Comparison of ENCODE assay signal across 23 cellular contexts in the genomic region with DNA sequence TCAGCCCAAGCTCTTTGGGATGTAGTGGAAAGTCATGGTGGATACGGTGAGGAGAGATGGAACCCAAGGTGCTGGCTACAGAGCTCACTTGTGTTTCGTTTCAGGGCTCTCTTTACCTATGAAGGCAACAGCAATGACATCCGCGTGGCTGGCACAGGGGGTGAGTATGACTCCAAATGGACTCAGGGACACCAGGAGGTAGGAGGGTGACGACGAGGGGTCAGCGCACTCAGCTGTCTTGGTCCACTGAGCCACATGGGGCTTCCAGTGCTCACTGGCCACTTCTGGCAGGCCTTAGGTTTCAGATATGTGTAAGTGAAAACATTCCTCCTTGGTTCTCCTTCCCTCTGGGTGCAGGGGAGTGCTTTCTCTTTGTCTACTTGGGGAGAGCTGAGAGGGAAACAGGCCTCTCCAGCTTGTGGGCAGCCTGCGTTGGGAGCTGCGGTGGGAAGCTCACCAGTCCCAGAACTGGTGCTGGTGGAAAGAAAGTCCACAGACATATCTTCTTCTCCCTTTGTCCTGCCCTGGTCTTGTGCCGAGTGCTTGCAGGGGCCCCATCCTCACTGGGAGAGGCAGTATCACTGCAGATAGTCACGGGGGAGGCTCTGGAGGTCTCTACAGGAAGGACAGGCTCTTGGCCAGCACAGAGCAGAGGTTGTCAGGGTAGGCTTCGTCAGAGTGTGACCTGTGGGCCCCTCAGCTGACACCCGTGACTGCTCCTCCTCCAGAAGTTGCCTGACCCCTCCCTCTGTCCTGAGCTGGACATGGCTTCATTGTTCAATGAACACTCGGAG. TPM values are rescaled to one million over a fixed set of nuclear protein-coding genes. Genes with fewer than 3 reads are reported as not detected.
A peak's percentile ranks its signal among the peaks of the same experiment; 100 is the strongest.
DNase-seq lines count a peak whose midpoint lies in the region; ATAC-seq and TF ChIP-seq lines count a peak whose summit lies in the region.
"Had no signal": no experiment of that assay in that cellular context is flagged by ENCODE, and none has a peak within 500 bp of the region (broad histone marks: within the 10 kb centered on the region; RNA-seq: fewer than 3 reads in every experiment).

No MANE protein-coding gene starts in this region.

- no peaks in the 10 kb centered on the region for H3K9me3 Mint-ChIP-seq in activated CD4-positive, alpha-beta T cell treated with anti-CD3 and anti-CD28 coated beads, Interleukin-2, amount 10 ng/mL, durations not matched to agents 7 days and 5 days
- no peaks in the 10 kb centered on the region for H3K9me3 Mint-ChIP-seq in stimulated activated effector memory CD8-positive, alpha-beta T cell treated with anti-CD3 and anti-CD28 coated beads, Interleukin-12 subunit alpha, Interleukin-12 subunit beta, amount 100 ng/mL, for 72 hours
- H3K9me3 Mint-ChIP-seq: T-helper 2 cell treated with Interferon-gamma antibody and Interleukin-4, amounts not matched to agents 5 μg/mL and 100 μg/mL, for 36 hours had no signal

- H3K27ac Mint-ChIP-seq in activated CD4-positive, alpha-beta T cell treated with anti-CD3 and anti-CD28 coated beads, Interleukin-2, amount 10 ng/mL, durations not matched to agents 7 days and 5 days: peak overlapping the region; percentile 75
- peak overlapping the region; percentile 77 for H3K27ac Mint-ChIP-seq in stimulated activated effector memory CD8-positive, alpha-beta T cell treated with anti-CD3 and anti-CD28 coated beads, Interleukin-12 subunit alpha, Interleukin-12 subunit beta, amount 100 ng/mL, for 72 hours
- H3K27ac Mint-ChIP-seq: T-helper 2 cell treated with Interferon-gamma antibody and Interleukin-4, amounts not matched to agents 5 μg/mL and 100 μg/mL, for 36 hours had no signal

- peaks cover 8 to 18% of the 10 kb centered on the region in 2 donors for H3K4me1 ChIP-seq in esophagus (ENCODE audit: control insufficient read depth in 2 of 2, insufficient read depth in 2 of 2, low read length in 1 of 2)

- no peak for ATAC-seq in stimulated activated effector memory CD8-positive, alpha-beta T cell treated with anti-CD3 and anti-CD28 coated beads, Interleukin-12 subunit alpha, Interleukin-12 subunit beta, amount 100 ng/mL, for 72 hours
- no peak for ATAC-seq in GM18520 (IDR thresholded peaks at IDR 0.05; ENCODE audit: unreplicated experiment)
- ATAC-seq: left cardiac atrium had no signal

- CTCF ChIA-PET in activated CD4-positive, alpha-beta T cell treated with anti-CD3 and anti-CD28 coated beads, Interleukin-2, amount 10 ng/mL, durations not matched to agents 7 days and 5 days (lab: Charles Lee): interaction anchor here (0.6 to 1.3 kb wide), 4 partner anchors 10 to 31 kb away, joined by 3 to 7 read pairs (median 4); no protein-coding TSS in a partner anchor
- CTCF ChIA-PET in RWPE1 (lab: Yijun Ruan, JAX): no interaction called here

- H3K4me3 ChIP-seq in esophagus (ENCODE audit: low read depth in 1 of 2, low read length in 2 of 2): no peak overlapping the region
- H3K4me3 ChIP-seq: breast epithelium, thoracic aorta had no signal

- H3K4me3 Mint-ChIP-seq in activated CD4-positive, alpha-beta T cell treated with anti-CD3 and anti-CD28 coated beads, Interleukin-2, amount 10 ng/mL, durations not matched to agents 7 days and 5 days: no peak overlapping the region
- no peak overlapping the region for H3K4me3 Mint-ChIP-seq in stimulated activated effector memory CD8-positive, alpha-beta T cell treated with anti-CD3 and anti-CD28 coated beads, Interleukin-12 subunit alpha, Interleukin-12 subunit beta, amount 100 ng/mL, for 72 hours
- H3K4me3 Mint-ChIP-seq: T-helper 2 cell treated with Interferon-gamma antibody and Interleukin-4, amounts not matched to agents 5 μg/mL and 100 μg/mL, for 36 hours had no signal

- H3K4me1 Mint-ChIP-seq in activated CD4-positive, alpha-beta T cell treated with anti-CD3 and anti-CD28 coated beads, Interleukin-2, amount 10 ng/mL, durations not matched to agents 7 days and 5 days: peaks cover 64% of the 10 kb centered on the region
- peaks cover 54% of the 10 kb centered on the region for H3K4me1 Mint-ChIP-seq in stimulated activated effector memory CD8-positive, alpha-beta T cell treated with anti-CD3 and anti-CD28 coated beads, Interleukin-12 subunit alpha, Interleukin-12 subunit beta, amount 100 ng/mL, for 72 hours

- H3K36me3 ChIP-seq in esophagus (ENCODE audit: control insufficient read depth in 2 of 2, insufficient read depth in 2 of 2, low read length in 1 of 2): peaks cover 23 to 28% of the 10 kb centered on the region in 2 donors
- H3K36me3 ChIP-seq: breast epithelium had no signal

- POLR2A ChIA-PET in activated CD4-positive, alpha-beta T cell treated with anti-CD3 and anti-CD28 coated beads, Interleukin-2, amount 10 ng/mL, durations not matched to agents 7 days and 5 days (lab: Charles Lee): no interaction called here
- POLR2A ChIA-PET in RWPE1 (lab: Yijun Ruan, JAX; ENCODE audit: low non-redundant PET): no interaction called here

- H3K9me3 ChIP-seq in esophagus (ENCODE audit: control insufficient read depth in 2 of 2, insufficient read depth in 1 of 2, low read depth in 1 of 2, low read length in 1 of 2): no peaks in the 10 kb centered on the region
- H3K9me3 ChIP-seq: breast epithelium, thoracic aorta had no signal

- H3K27me3 ChIP-seq in esophagus (ENCODE audit: control insufficient read depth in 1 of 2, insufficient read depth in 2 of 2, low read length in 2 of 2): no peaks in the 10 kb centered on the region
- H3K27me3 ChIP-seq: breast epithelium had no signal

- TF ChIP-seq CTCF in RWPE1 (conservative IDR thresholded peaks at IDR 0.05; ENCODE audit: low read depth): no peak

- no peak for DNase-seq in activated CD4-positive, alpha-beta T cell treated with anti-CD3 and anti-CD28 coated beads, Interleukin-2, amount 10 ng/mL, durations not matched to agents 7 days and 5 days
- DNase-seq in activated CD4-positive, alpha-beta T cell treated with anti-CD3 and anti-CD28 coated beads for 4 hours: no peak
- no peak for DNase-seq in RWPE1 (ENCODE audit: low spot score)
- DNase-seq in stimulated activated effector memory CD8-positive, alpha-beta T cell treated with anti-CD3 and anti-CD28 coated beads, Interleukin-12 subunit alpha, Interleukin-12 subunit beta, amount 100 ng/mL, for 72 hours (ENCODE audit: low spot score in 2 of 2): no peak
- no peak for DNase-seq in ACHN
- DNase-seq in iPS-NIHi11 (ENCODE audit: low spot score): no peak
- DNase-seq: activated CD4-positive, alpha-beta T cell treated with anti-CD3 and anti-CD28 coated beads, Interleukin-2, amount 50 U/mL, for 1 hour; activated gamma-delta T cell treated with Interleukin-2 at 50 U/mL for 16 hours; effector memory CD4-positive, alpha-beta T cell; EL; hypothalamus; Kasumi-1; left cardiac atrium; NCI-H1436; NK-92 treated with Interleukin-12 subunit alpha and Interleukin-12 subunit beta, amount 100 ng/mL, for 24 hours had no signal

- H3K27me3 Mint-ChIP-seq in activated CD4-positive, alpha-beta T cell treated with anti-CD3 and anti-CD28 coated beads, Interleukin-2, amount 10 ng/mL, durations not matched to agents 7 days and 5 days: no peaks in the 10 kb centered on the region

- peaks cover 67% of the 10 kb centered on the region for H3K36me3 Mint-ChIP-seq in activated CD4-positive, alpha-beta T cell treated with anti-CD3 and anti-CD28 coated beads, Interleukin-2, amount 10 ng/mL, durations not matched to agents 7 days and 5 days (ENCODE audit: low read depth)
- peaks cover 94% of the 10 kb centered on the region for H3K36me3 Mint-ChIP-seq in stimulated activated effector memory CD8-positive, alpha-beta T cell treated with anti-CD3 and anti-CD28 coated beads, Interleukin-12 subunit alpha, Interleukin-12 subunit beta, amount 100 ng/mL, for 72 hours

- 90 to 93% methylated on average over 14 of the region's 14 CpGs for WGBS in esophagus, 2 donors

- peak overlapping the region; percentile 14 for H3K27ac ChIP-seq in RWPE1
- peak overlapping the region; percentile 62 to 92 for H3K27ac ChIP-seq in esophagus (ENCODE audit: low read depth in 2 of 2, low read length in 1 of 2)
- H3K27ac ChIP-seq: breast epithelium, thoracic aorta had no signal

- in situ Hi-C loops in ACHN (cut with HindIII; ENCODE audit: low pct_ligation_motif_present, low pct_unique_long_range_greater_than_20kb, low sequenced_read_pairs): no loop called here

RNA-seq across cellular contexts. Expression of gene DBNL, which starts 5.8 kb away (rescaled TPM):
- total RNA-seq in activated CD4-positive, alpha-beta T cell treated with anti-CD3 and anti-CD28 coated beads, Interleukin-2, amount 10 ng/mL, durations not matched to agents 7 days and 5 days: 100 to 1,000 TPM; 152 to 168 TPM
- polyA plus RNA-seq in esophagus: 100 to 1,000 TPM; 157 to 215 TPM

RNA-seq across cellular contexts. Expression of gene PGAM2, which starts 15.0 kb away (rescaled TPM):
- under 1 TPM in 1 of 2 experiments, not detected in 1; 0.32 TPM for total RNA-seq in activated CD4-positive, alpha-beta T cell treated with anti-CD3 and anti-CD28 coated beads, Interleukin-2, amount 10 ng/mL, durations not matched to agents 7 days and 5 days
- polyA plus RNA-seq in esophagus: 1 to 10 TPM; 2.1 to 3.8 TPM

RNA-seq across cellular contexts. Expression of gene POLM, which starts 32.0 kb away (rescaled TPM):
- 10 to 100 TPM; 31.8 to 38.2 TPM for total RNA-seq in activated CD4-positive, alpha-beta T cell treated with anti-CD3 and anti-CD28 coated beads, Interleukin-2, amount 10 ng/mL, durations not matched to agents 7 days and 5 days
- 10 to 100 TPM; 11.4 to 26.3 TPM for polyA plus RNA-seq in esophagus

RNA-seq across cellular contexts. Expression of gene SPDYE1, which starts 52.6 kb away (rescaled TPM):
- not detected for total RNA-seq in activated CD4-positive, alpha-beta T cell treated with anti-CD3 and anti-CD28 coated beads, Interleukin-2, amount 10 ng/mL, durations not matched to agents 7 days and 5 days
- polyA plus RNA-seq in esophagus: under 1 TPM in 1 of 2 donors, not detected in 1; 0.01 TPM
- total RNA-seq: breast epithelium, fibroblast of villous mesenchyme, left cardiac atrium, myocyte, renal cortical epithelial cell, thoracic aorta had no signal

RNA-seq across cellular contexts. Expression of gene AEBP1, which starts 53.8 kb away (rescaled TPM):
- 1 to 10 TPM; 4.1 to 4.8 TPM for total RNA-seq in activated CD4-positive, alpha-beta T cell treated with anti-CD3 and anti-CD28 coated beads, Interleukin-2, amount 10 ng/mL, durations not matched to agents 7 days and 5 days
- 10 to 100 TPM in 1 of 2 donors, 1 to 10 TPM in 1; 8.8 to 19.9 TPM for polyA plus RNA-seq in esophagus
